ENCODE assay signal across 15 cellular contexts in the genomic region with DNA sequence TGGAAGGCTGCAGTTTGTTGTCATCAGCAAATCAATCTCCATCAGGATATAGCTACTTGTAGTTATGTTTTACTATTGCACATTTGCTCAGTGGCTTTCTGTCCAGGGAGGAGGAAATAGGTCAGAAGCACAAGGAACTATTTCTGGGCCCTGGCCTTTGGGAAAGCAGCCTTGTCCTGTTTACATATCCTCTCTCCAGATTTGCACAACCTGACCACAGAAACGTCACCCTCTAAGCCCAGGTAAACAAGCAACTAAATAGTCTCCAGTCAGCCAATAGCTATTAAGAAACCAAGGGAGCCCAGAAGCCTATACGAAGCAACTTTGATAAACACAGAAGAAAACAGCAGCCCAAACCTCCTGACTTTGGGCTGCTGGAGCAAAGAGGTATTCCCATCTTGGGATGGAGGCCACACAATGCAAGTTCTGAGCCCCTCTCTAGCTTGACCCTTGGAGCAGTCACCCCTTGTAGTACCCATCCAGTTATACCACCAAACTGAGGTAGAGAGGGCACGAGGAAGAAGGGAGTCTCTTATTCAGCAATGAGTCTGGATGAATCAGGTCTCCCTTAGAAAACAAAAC. TPM values are rescaled to one million over a fixed set of nuclear protein-coding genes. Genes with fewer than 3 reads are reported as not detected.
DNase-seq lines count a peak whose midpoint lies in the region; TF ChIP-seq lines count a peak whose summit lies in the region.
"Had no signal": no experiment of that assay in that cellular context is flagged by ENCODE, and none has a peak within 500 bp of the region (broad histone marks: within the 10 kb centered on the region; RNA-seq: fewer than 3 reads in every experiment).

No MANE protein-coding gene starts in this region.

- no peaks in the 10 kb centered on the region for H3K36me3 ChIP-seq in liver (ENCODE audit: control insufficient read depth in 4 of 4, insufficient read depth in 3 of 4, low read depth in 1 of 4, low read length in 3 of 4)
- peaks cover 0 to 2% (median 0%) of the 10 kb centered on the region in 5 donors for H3K36me3 ChIP-seq in subcutaneous abdominal adipose tissue (ENCODE audit: control insufficient read depth in 5 of 5, insufficient read depth in 5 of 5, low read length in 5 of 5)
- H3K36me3 ChIP-seq in MG63: peaks cover 17% of the 10 kb centered on the region

- H3K27ac ChIP-seq in angular gyrus (ENCODE audit: low read depth, low read length) (peak overlapping the region; percentile 12), liver (ENCODE audit: low read depth in 1 of 2, low read length in 2 of 2) (peak overlapping the region; percentile 88 to 98), subcutaneous abdominal adipose tissue (ENCODE audit: low read depth, low read length) (peak overlapping the region; percentile 97)
- H3K27ac ChIP-seq: SK-N-MC had no signal

- peaks cover 13 to 49% (median 38%) of the 10 kb centered on the region in 4 donors for H3K4me1 ChIP-seq in liver (ENCODE audit: control insufficient read depth in 4 of 4, insufficient read depth in 4 of 4, low read length in 3 of 4)
- H3K4me1 ChIP-seq in subcutaneous abdominal adipose tissue (ENCODE audit: control insufficient read depth in 5 of 5, insufficient read depth in 5 of 5, low read length in 5 of 5): peaks cover 9 to 48% (median 39%) of the 10 kb centered on the region in 5 donors

- H3K27me3 ChIP-seq in liver (ENCODE audit: control insufficient read depth in 4 of 4, insufficient read depth in 4 of 4, low read length in 3 of 4) (no peaks in the 10 kb centered on the region), subcutaneous abdominal adipose tissue (ENCODE audit: control insufficient read depth in 5 of 5, insufficient read depth in 4 of 5, low read length in 5 of 5) (no peaks in the 10 kb centered on the region), MG63 (no peaks in the 10 kb centered on the region)

- no peak overlapping the region for H3K4me3 ChIP-seq in liver (ENCODE audit: low read depth in 1 of 3, low read length in 3 of 3)
- H3K4me3 ChIP-seq in subcutaneous abdominal adipose tissue (ENCODE audit: low read depth in 1 of 5, low read length in 5 of 5): no peak overlapping the region
- H3K4me3 ChIP-seq in MG63: no peak overlapping the region
- H3K4me3 ChIP-seq: SK-N-MC had no signal

- H3K9me3 ChIP-seq in liver (ENCODE audit: control insufficient read depth in 4 of 4, low read length in 3 of 4) (no peaks in the 10 kb centered on the region), subcutaneous abdominal adipose tissue (ENCODE audit: control insufficient read depth in 5 of 5, low read length in 5 of 5) (no peaks in the 10 kb centered on the region), MG63 (no peaks in the 10 kb centered on the region)

- H3K9ac ChIP-seq in liver (ENCODE audit: low read depth in 1 of 2, low read length in 2 of 2) (no peak overlapping the region), subcutaneous abdominal adipose tissue (ENCODE audit: low read length in 5 of 5) (no peak overlapping the region)

- 45% methylated on average over 3 of the region's 3 CpGs for WGBS in liver

- peak; percentile 25 to 37 for TF ChIP-seq RAD21 in liver (IDR thresholded peaks at IDR 0.05)

- TF ChIP-seq CTCF in liver (IDR thresholded peaks at IDR 0.05; ENCODE audit: low read depth, low read length, missing input control): no peak

- peak; percentile 37 for DNase-seq in DMS153 (lab: John Stamatoyannopoulos, UW)
- no peak for DNase-seq in DMS153 treated with DMSO at 0.1 percent for 48 hours (lab: John Stamatoyannopoulos, UW; ENCODE audit: unreplicated experiment)
- no peak for DNase-seq in MG63
- no peak for DNase-seq in cerebellum (ENCODE audit: low spot score)
- no peak for DNase-seq in RPMI8226
- DNase-seq: 8988T; activated naive CD4-positive, alpha-beta T cell; effector CD4-positive, alpha-beta T cell; NCI-H2227 treated with DMSO at 0.1 percent for 48 hours; occipital lobe; trophoblast cell had no signal

TF ChIP-seq in liver, 16 proteins besides CTCF, POLR2A, EP300 and RAD21:
- no peak for TF ChIP-seq ATF3 (IDR thresholded peaks at IDR 0.05)
- TF ChIP-seq, protein P1, sequence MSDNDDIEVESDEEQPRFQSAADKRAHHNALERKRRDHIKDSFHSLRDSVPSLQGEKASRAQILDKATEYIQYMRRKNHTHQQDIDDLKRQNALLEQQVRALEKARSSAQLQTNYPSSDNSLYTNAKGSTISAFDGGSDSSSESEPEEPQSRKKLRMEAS (IDR thresholded peaks at IDR 0.05): peak; percentile 90
- TF ChIP-seq FOXA2 (IDR thresholded peaks at IDR 0.05): peak; percentile 97
- TF ChIP-seq EGR1 (IDR thresholded peaks at IDR 0.05; ENCODE audit: low read depth in 2 of 2): peak in 1 of 2 donors; percentile 79
- peak in 1 of 2 donors; percentile 62 for TF ChIP-seq JUND (IDR thresholded peaks at IDR 0.05)
- peak; percentile 94 for TF ChIP-seq FOXA1 (IDR thresholded peaks at IDR 0.05)
- no peak for TF ChIP-seq TAF1 (conservative IDR thresholded peaks at IDR 0.05)
- TF ChIP-seq NR2F2 (IDR thresholded peaks at IDR 0.05): no peak
- TF ChIP-seq YY1 (IDR thresholded peaks at IDR 0.05): peak; percentile 73
- TF ChIP-seq HNF4A (conservative IDR thresholded peaks at IDR 0.05): peak; percentile 77 to 81
- TF ChIP-seq GABPA (IDR thresholded peaks at IDR 0.05 in 1 of 2, conservative IDR thresholded peaks at IDR 0.05 in 1 of 2): peak in 1 of 2 donors; percentile 68
- TF ChIP-seq HNF4G (IDR thresholded peaks at IDR 0.05): no peak
- TF ChIP-seq, protein P2, sequence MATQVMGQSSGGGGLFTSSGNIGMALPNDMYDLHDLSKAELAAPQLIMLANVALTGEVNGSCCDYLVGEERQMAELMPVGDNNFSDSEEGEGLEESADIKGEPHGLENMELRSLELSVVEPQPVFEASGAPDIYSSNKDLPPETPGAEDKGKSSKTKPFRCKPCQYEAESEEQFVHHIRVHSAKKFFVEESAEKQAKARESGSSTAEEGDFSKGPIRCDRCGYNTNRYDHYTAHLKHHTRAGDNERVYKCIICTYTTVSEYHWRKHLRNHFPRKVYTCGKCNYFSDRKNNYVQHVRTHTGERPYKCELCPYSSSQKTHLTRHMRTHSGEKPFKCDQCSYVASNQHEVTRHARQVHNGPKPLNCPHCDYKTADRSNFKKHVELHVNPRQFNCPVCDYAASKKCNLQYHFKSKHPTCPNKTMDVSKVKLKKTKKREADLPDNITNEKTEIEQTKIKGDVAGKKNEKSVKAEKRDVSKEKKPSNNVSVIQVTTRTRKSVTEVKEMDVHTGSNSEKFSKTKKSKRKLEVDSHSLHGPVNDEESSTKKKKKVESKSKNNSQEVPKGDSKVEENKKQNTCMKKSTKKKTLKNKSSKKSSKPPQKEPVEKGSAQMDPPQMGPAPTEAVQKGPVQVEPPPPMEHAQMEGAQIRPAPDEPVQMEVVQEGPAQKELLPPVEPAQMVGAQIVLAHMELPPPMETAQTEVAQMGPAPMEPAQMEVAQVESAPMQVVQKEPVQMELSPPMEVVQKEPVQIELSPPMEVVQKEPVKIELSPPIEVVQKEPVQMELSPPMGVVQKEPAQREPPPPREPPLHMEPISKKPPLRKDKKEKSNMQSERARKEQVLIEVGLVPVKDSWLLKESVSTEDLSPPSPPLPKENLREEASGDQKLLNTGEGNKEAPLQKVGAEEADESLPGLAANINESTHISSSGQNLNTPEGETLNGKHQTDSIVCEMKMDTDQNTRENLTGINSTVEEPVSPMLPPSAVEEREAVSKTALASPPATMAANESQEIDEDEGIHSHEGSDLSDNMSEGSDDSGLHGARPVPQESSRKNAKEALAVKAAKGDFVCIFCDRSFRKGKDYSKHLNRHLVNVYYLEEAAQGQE (IDR thresholded peaks at IDR 0.05): peak; percentile 61
- TF ChIP-seq ZBTB33 (IDR thresholded peaks at IDR 0.05): peak; percentile 66
- peak; percentile 62 to 81 for TF ChIP-seq RXRA (IDR thresholded peaks at IDR 0.05)
- TF ChIP-seq SP1 (IDR thresholded peaks at IDR 0.05): peak; percentile 88

RNA-seq across cellular contexts. Expression of gene FEM1B, which starts 2.3 kb away (rescaled TPM):
- total RNA-seq in liver: 10 to 100 TPM; 27.7 to 39.5 TPM
- 1 to 10 TPM; 6.2 to 8.0 TPM for polyA plus RNA-seq in liver
- 35.2 and 41.3 TPM in 2 replicates for total RNA-seq in MG63 (2014; rRNA removed; shearing (Covaris generic); ENCODE audit: low replicate concordance)
- 130 TPM for total RNA-seq in cerebellum

RNA-seq across cellular contexts. Expression of gene CLN6, which starts 45.7 kb away (rescaled TPM):
- 10 to 100 TPM; 17.4 to 21.2 TPM for total RNA-seq in liver
- 10 to 100 TPM in 1 of 2 donors, 1 to 10 TPM in 1; 7.2 to 13.3 TPM for polyA plus RNA-seq in liver
- total RNA-seq in MG63 (2014; rRNA removed; shearing (Covaris generic); ENCODE audit: low replicate concordance): 29.5 and 38.8 TPM in 2 replicates
- total RNA-seq in cerebellum: 14.8 TPM

Comparison
In these comparisons a context has a peak if more than half of its experiments do, and no peak if none do; other contexts are left out.
1. H3K27ac ChIP-seq: peak in every context shown above with its lines; median percentile 97 in subcutaneous abdominal adipose tissue; 93 in liver; 12 in angular gyrus.